ENCODE assay signal across 24 cellular contexts in the genomic region with DNA sequence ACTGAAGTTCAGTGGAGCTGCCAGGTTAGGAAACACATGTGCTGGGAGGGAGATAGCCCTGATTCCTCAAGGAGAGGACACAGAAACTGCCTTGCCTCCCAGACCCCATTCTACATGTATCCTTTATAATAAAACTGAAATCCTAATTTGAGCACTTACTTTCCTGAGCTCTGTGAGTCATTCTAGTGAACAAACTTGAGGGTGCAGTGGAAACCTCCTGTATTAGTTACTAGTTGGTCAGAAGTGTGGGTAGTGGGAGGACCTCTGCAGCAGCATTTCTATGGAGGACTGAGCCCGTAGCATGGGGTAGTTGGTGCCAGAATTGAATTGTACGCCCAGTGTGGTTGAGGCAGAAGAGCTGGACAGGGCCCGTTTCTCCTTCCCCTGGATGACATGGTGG.
"Had no signal": no experiment of that assay in that cellular context is flagged by ENCODE, and none has a peak within 500 bp of the region (broad histone marks: within the 10 kb centered on the region; RNA-seq: fewer than 3 reads in every experiment).

No MANE protein-coding gene starts in this region.

- H3K27me3 ChIP-seq: adrenal gland, body of pancreas, gastroesophageal sphincter, neutrophil, right lobe of liver, suprapubic skin, tibial artery had no signal

- H3K4me3 Mint-ChIP-seq: activated CD8-positive, alpha-beta T cell treated with anti-CD3 and anti-CD28 coated beads for 36 hours; activated naive CD4-positive, alpha-beta T cell treated with anti-CD3 and anti-CD28 coated beads, Interleukin-2, amount 50 U/mL, for 24 hours; nephron progenitor cell had no signal

- H3K27ac Mint-ChIP-seq: activated CD8-positive, alpha-beta T cell treated with anti-CD3 and anti-CD28 coated beads for 36 hours; activated naive CD4-positive, alpha-beta T cell treated with anti-CD3 and anti-CD28 coated beads, Interleukin-2, amount 50 U/mL, for 24 hours; nephron progenitor cell; progenitor cell of endocrine pancreas had no signal

- ATAC-seq: activated CD8-positive, alpha-beta T cell treated with anti-CD3 and anti-CD28 coated beads for 36 hours; body of pancreas; gastroesophageal sphincter; left cardiac atrium; left ventricle myocardium superior; right lobe of liver; SK-N-SH treated with all-trans-retinoic acid at 6 μM for 48 hours had no signal

- H3K4me3 ChIP-seq: adrenal gland, body of pancreas, gastroesophageal sphincter, right lobe of liver, suprapubic skin, tibial artery had no signal

- H3K27me3 Mint-ChIP-seq: activated CD8-positive, alpha-beta T cell treated with anti-CD3 and anti-CD28 coated beads for 36 hours; activated naive CD4-positive, alpha-beta T cell treated with anti-CD3 and anti-CD28 coated beads, Interleukin-2, amount 50 U/mL, for 24 hours; naive B cell; progenitor cell of endocrine pancreas had no signal

- FAIRE-seq: colon, keratinocyte had no signal

- H3K36me3 ChIP-seq: adrenal gland, neutrophil, right lobe of liver had no signal

- H3K4me1 ChIP-seq: body of pancreas, gastroesophageal sphincter, right lobe of liver, tibial artery had no signal

- H3K27ac ChIP-seq: adrenal gland, body of pancreas, gastroesophageal sphincter, neutrophil, right lobe of liver, suprapubic skin, tibial artery had no signal

- H3K9me3 ChIP-seq: adrenal gland, body of pancreas, neutrophil, right lobe of liver, suprapubic skin, tibial artery had no signal

- DNase-seq: activated CD4-positive, alpha-beta T cell treated with anti-CD3 and anti-CD28 coated beads for 4 hours; activated CD8-positive, alpha-beta T cell treated with anti-CD3 and anti-CD28 coated beads for 36 hours; activated gamma-delta T cell treated with Interleukin-2 at 50 U/mL for 16 hours; adrenal gland; aorta; body of pancreas; effector CD8-positive, alpha-beta T cell; hippocampal formation; left cardiac atrium; left ventricle myocardium superior; naive B cell; nephron progenitor cell; right lobe of liver; stimulated activated CD4-positive, alpha-beta T cell treated with anti-CD3 and anti-CD28 coated beads, Interleukin-2, amount 100 ng/mL, for 48 hours; T-helper 2 cell; tibial artery had no signal

- H3K4me1 Mint-ChIP-seq: nephron progenitor cell had no signal
